In genomic region chr7:116361767-116362166, GRCh38 we compare ENCODE assay signal across 18 cellular contexts.
DNase-seq lines count a peak whose midpoint lies in the region; ATAC-seq and TF ChIP-seq lines count a peak whose summit lies in the region.
"Had no signal": no experiment of that assay in that cellular context is flagged by ENCODE, and none has a peak within 500 bp of the region (broad histone marks: within the 10 kb centered on the region; RNA-seq: fewer than 3 reads in every experiment).

No MANE protein-coding gene starts in this region.

- no peak overlapping the region for H2AFZ ChIP-seq in H9 (ENCODE audit: low read length)

- CTCF ChIA-PET in Calu3 (lab: Charles Lee): no interaction called here
- CTCF ChIA-PET in Panc1 (lab: Charles Lee): no interaction called here
- CTCF ChIA-PET in activated CD8-positive, alpha-beta T cell treated with anti-CD3 and anti-CD28 coated beads for 36 hours (lab: Charles Lee): no interaction called here

- no peak overlapping the region for H2BK12ac ChIP-seq in H9 (ENCODE audit: insufficient read length, low read depth, low read length)

- no peaks in the 10 kb centered on the region for H3K23me2 ChIP-seq in H9 (ENCODE audit: insufficient read length, low read depth, low read length, poor library complexity, severe bottlenecking)

- no TSS peak for BruUV-seq in Calu3 (replicated peaks; lab: Mats Ljungman, UMichigan)
- no TSS peak for BruUV-seq in Panc1 (replicated peaks; lab: Mats Ljungman, UMichigan)

- intact Hi-C loops in Calu3 (cut with micrococcal nuclease; ENCODE audit: unreplicated experiment): no loop called here
- intact Hi-C loops in Panc1 (cut with micrococcal nuclease; ENCODE audit: unreplicated experiment): no loop called here
- intact Hi-C loops in spleen (cut with DNase I; ENCODE audit: low total_unique reads): no loop called here
- intact Hi-C loops in activated CD8-positive, alpha-beta T cell treated with anti-CD3 and anti-CD28 coated beads for 36 hours (cut with micrococcal nuclease): no loop called here

- H3K36me3 Mint-ChIP-seq in Calu3 (ENCODE audit: insufficient read depth, unreplicated experiment) (no peaks in the 10 kb centered on the region), H9 (ENCODE audit: insufficient read depth in 1 of 3, low read depth in 3 of 3) (no peaks in the 10 kb centered on the region)
- no peaks in the 10 kb centered on the region for H3K36me3 Mint-ChIP-seq in activated CD8-positive, alpha-beta T cell treated with anti-CD3 and anti-CD28 coated beads for 36 hours (ENCODE audit: low read depth)
- H3K36me3 Mint-ChIP-seq: CD8-positive, alpha-beta T cell had no signal

- H3K4me3 Mint-ChIP-seq in Calu3 (ENCODE audit: low read depth, unreplicated experiment) (no peak overlapping the region), H9 (no peak overlapping the region)
- H3K4me3 Mint-ChIP-seq in activated CD8-positive, alpha-beta T cell treated with anti-CD3 and anti-CD28 coated beads for 36 hours: no peak overlapping the region
- H3K4me3 Mint-ChIP-seq: B cell; CD8-positive, alpha-beta T cell had no signal

- H3K9me3 Mint-ChIP-seq in Calu3 (ENCODE audit: low read depth, unreplicated experiment) (peaks cover 2% of the 10 kb centered on the region), H9 (peaks cover 0 to 2% of the 10 kb centered on the region in 2 experiments; a peak in 1 of 5 replicates)
- no peaks in the 10 kb centered on the region for H3K9me3 Mint-ChIP-seq in activated CD8-positive, alpha-beta T cell treated with anti-CD3 and anti-CD28 coated beads for 36 hours
- H3K9me3 Mint-ChIP-seq: CD8-positive, alpha-beta T cell had no signal

- H3K36me3 ChIP-seq in Panc1 (ENCODE audit: control insufficient read depth, insufficient read depth, low read length): no peaks in the 10 kb centered on the region
- no peaks in the 10 kb centered on the region for H3K36me3 ChIP-seq in spleen
- H3K36me3 ChIP-seq: BLaER1 treated with 17β-estradiol and CSF1 and Interleukin-3, amounts not matched to agents 10 nM and 100 nM had no signal

- H2BK120ac ChIP-seq in H9 (ENCODE audit: low read depth, low read length, poor library complexity, severe bottlenecking): no peak overlapping the region

- H3K4ac ChIP-seq in H9 (ENCODE audit: low read depth, low read length): no peak overlapping the region

- H4K8ac ChIP-seq in H9 (replicated peaks; ENCODE audit: insufficient read length, low read depth, low read length): no peak overlapping the region

- no peak overlapping the region for H2BK15ac ChIP-seq in H9 (ENCODE audit: low read depth, low read length)

- no peak overlapping the region for H3K23ac ChIP-seq in H9 (ENCODE audit: insufficient read length, low read depth, low read length)

- H3K9me3 ChIP-seq in Panc1 (ENCODE audit: control insufficient read depth, insufficient read depth, low read depth, low read length): peaks cover 21% of the 10 kb centered on the region; the same call in 1 of the 2 replicates
- no peaks in the 10 kb centered on the region for H3K9me3 ChIP-seq in spleen
- no peaks in the 10 kb centered on the region for H3K9me3 ChIP-seq in H9 (ENCODE audit: control insufficient read depth, low read depth, low read length)

- H3K27ac Mint-ChIP-seq in Calu3 (ENCODE audit: unreplicated experiment) (peak overlapping the region; percentile 39), H9 (no peak overlapping the region)
- no peak overlapping the region for H3K27ac Mint-ChIP-seq in activated CD8-positive, alpha-beta T cell treated with anti-CD3 and anti-CD28 coated beads for 36 hours
- H3K27ac Mint-ChIP-seq: B cell; CD8-positive, alpha-beta T cell had no signal

- no peak overlapping the region for H4K91ac ChIP-seq in H9 (ENCODE audit: insufficient read length, low read depth, low read length)

- no peak overlapping the region for H2AK5ac ChIP-seq in H9 (ENCODE audit: insufficient read length, low read length)

- H3K4me2 ChIP-seq in H9 (ENCODE audit: insufficient read depth, insufficient read length, low read length): no peak overlapping the region
- H3K4me2 ChIP-seq: BLaER1 treated with 17β-estradiol and CSF1 and Interleukin-3, amounts not matched to agents 10 nM and 100 nM had no signal

- H2BK20ac ChIP-seq in H9 (ENCODE audit: low read depth, low read length, poor library complexity, severe bottlenecking): no peak overlapping the region

- no peak overlapping the region for H3K9ac ChIP-seq in H9 (ENCODE audit: extremely low read depth, insufficient read length, low read length)
- H3K9ac ChIP-seq: BLaER1 treated with 17β-estradiol and CSF1 and Interleukin-3, amounts not matched to agents 10 nM and 100 nM had no signal

- no peak overlapping the region for H3K56ac ChIP-seq in H9 (ENCODE audit: insufficient read length, low read depth, low read length)

- H3K18ac ChIP-seq in H9 (ENCODE audit: insufficient read length, low read depth, low read length): no peak overlapping the region

- H3K27me3 Mint-ChIP-seq in Calu3 (ENCODE audit: unreplicated experiment) (no peaks in the 10 kb centered on the region), H9 (ENCODE audit: low read depth) (no peaks in the 10 kb centered on the region)
- peaks cover 8% of the 10 kb centered on the region for H3K27me3 Mint-ChIP-seq in activated CD8-positive, alpha-beta T cell treated with anti-CD3 and anti-CD28 coated beads for 36 hours

- no peak overlapping the region for H3T11ph ChIP-seq in H9 (ENCODE audit: low read length)

- POLR2A ChIA-PET in Panc1 (lab: Charles Lee): no interaction called here
- POLR2A ChIA-PET in activated CD8-positive, alpha-beta T cell treated with anti-CD3 and anti-CD28 coated beads for 36 hours (lab: Charles Lee): no interaction called here

- no peaks in the 10 kb centered on the region for H3K79me1 ChIP-seq in H9 (ENCODE audit: insufficient read depth, low read depth, low read length, poor library complexity, severe bottlenecking)

- H3K27me3 ChIP-seq in Panc1 (ENCODE audit: control insufficient read depth, insufficient read depth, low read length): no peaks in the 10 kb centered on the region
- no peaks in the 10 kb centered on the region for H3K27me3 ChIP-seq in spleen (replicated peaks in 1 of 7)
- no peaks in the 10 kb centered on the region for H3K27me3 ChIP-seq in H9 (ENCODE audit: insufficient read depth, low read length)
- H3K27me3 ChIP-seq: BLaER1 treated with 17β-estradiol and CSF1 and Interleukin-3, amounts not matched to agents 10 nM and 100 nM had no signal

- H4K20me1 ChIP-seq in H9 (ENCODE audit: control insufficient read depth, insufficient read depth, insufficient read length): no peaks in the 10 kb centered on the region
- H4K20me1 ChIP-seq: BLaER1 treated with 17β-estradiol and CSF1 and Interleukin-3, amounts not matched to agents 10 nM and 100 nM had no signal

- TF ChIP-seq POLR2A in spleen (IDR thresholded peaks at IDR 0.05): no peak

- H4K5ac ChIP-seq in H9 (ENCODE audit: insufficient read length, low read depth, low read length): no peak overlapping the region

- TF ChIP-seq CTCF in Calu3 (IDR thresholded peaks at IDR 0.05; ENCODE audit: unreplicated experiment): no peak
- no peak for TF ChIP-seq CTCF in Panc1 (IDR thresholded peaks at IDR 0.05)
- TF ChIP-seq CTCF in spleen (IDR thresholded peaks at IDR 0.05 in 8 of 11, conservative IDR thresholded peaks at IDR 0.05 in 3 of 11): no peak
- TF ChIP-seq CTCF in activated CD8-positive, alpha-beta T cell treated with anti-CD3 and anti-CD28 coated beads for 36 hours (IDR thresholded peaks at IDR 0.05): no peak
- no peak for TF ChIP-seq CTCF in H9 (conservative IDR thresholded peaks at IDR 0.05)

- ATAC-seq in Panc1: no peak
- no peak for ATAC-seq in activated CD8-positive, alpha-beta T cell treated with anti-CD3 and anti-CD28 coated beads for 36 hours
- ATAC-seq: CD8-positive, alpha-beta T cell; GM12878; HepG2 had no signal

- no peak overlapping the region for H3K14ac ChIP-seq in H9 (ENCODE audit: insufficient read depth, low read length)

- in situ Hi-C loops in Panc1 (cut with HindIII; ENCODE audit: low pct_unique_long_range_greater_than_20kb, low sequenced_read_pairs): no loop called here

- no peak overlapping the region for H2BK5ac ChIP-seq in H9 (ENCODE audit: insufficient read length, low read length)

- H3K4me3 ChIP-seq in Panc1 (ENCODE audit: low read depth in 2 of 2, low read length in 2 of 2) (no peak overlapping the region), spleen (no peak overlapping the region)
- H3K4me3 ChIP-seq: BLaER1 treated with 17β-estradiol and CSF1 and Interleukin-3, amounts not matched to agents 10 nM and 100 nM; GM12878 had no signal

- no peak for DNase-seq in Calu3
- DNase-seq in Panc1 (ENCODE audit: low read depth, low spot score): no peak
- DNase-seq in myocyte (ENCODE audit: low read depth): peak; percentile 30
- no peak for DNase-seq in spleen
- DNase-seq in Kasumi-1 (lab: John Stamatoyannopoulos, UW): no peak
- no peak for DNase-seq in activated CD8-positive, alpha-beta T cell treated with anti-CD3 and anti-CD28 coated beads for 36 hours
- DNase-seq in H9: no peak
- DNase-seq: CD8-positive, alpha-beta T cell; DMS 273 treated with DMSO at 0.1 percent for 48 hours; DMS53; DND-41; EL; GOT3; H7 had no signal

- peaks cover 19% of the 10 kb centered on the region for H3K4me1 Mint-ChIP-seq in Calu3 (ENCODE audit: low read depth, unreplicated experiment)
- H3K4me1 Mint-ChIP-seq in activated CD8-positive, alpha-beta T cell treated with anti-CD3 and anti-CD28 coated beads for 36 hours (ENCODE audit: low read depth): no peaks in the 10 kb centered on the region
- no peaks in the 10 kb centered on the region for H3K4me1 Mint-ChIP-seq in H9
- H3K4me1 Mint-ChIP-seq: B cell had no signal

- H3K4me1 ChIP-seq in Panc1 (ENCODE audit: control insufficient read depth, insufficient read depth, low read length) (peaks cover 16% of the 10 kb centered on the region), spleen (peaks cover 0 to 9% (median 1%) of the 10 kb centered on the region in 6 donors), H9 (ENCODE audit: insufficient read depth, low read length) (no peaks in the 10 kb centered on the region)
- H3K4me1 ChIP-seq: BLaER1 treated with 17β-estradiol and CSF1 and Interleukin-3, amounts not matched to agents 10 nM and 100 nM had no signal

- WGBS in spleen, 5 donors: 73 to 85% (median 78%) methylated on average over 3 of the region's 3 CpGs
- WGBS in H9 (ENCODE audit: extremely low coverage, insufficient read length, low lambda C conversion rate): no CpG with 5 or more reads among the region's 3 CpGs

- peak overlapping the region; percentile 71; the same call in 1 of the 2 replicates for H3K27ac ChIP-seq in Panc1 (ENCODE audit: low read length)
- peak overlapping the region; percentile 8 to 77 (median 64) for H3K27ac ChIP-seq in spleen
- no peak overlapping the region for H3K27ac ChIP-seq in H9 (ENCODE audit: insufficient read length, low read depth, low read length)
- H3K27ac ChIP-seq: BLaER1 treated with 17β-estradiol and CSF1 and Interleukin-3, amounts not matched to agents 10 nM and 100 nM had no signal

- H3K79me2 ChIP-seq in H9 (ENCODE audit: insufficient read depth, low read length): no peaks in the 10 kb centered on the region
